ENCODE assay signal across 25 cellular contexts in genomic region chr3:122506450-122506849, GRCh38.
"Had no signal": no experiment of that assay in that cellular context is flagged by ENCODE, and none has a peak within 500 bp of the region (broad histone marks: within the 10 kb centered on the region; RNA-seq: fewer than 3 reads in every experiment).

No MANE protein-coding gene starts in this region.

- H3K36me3 ChIP-seq: esophagus squamous epithelium, left ventricle myocardium inferior, neutrophil, ovary, tibial nerve had no signal

- H3K27ac ChIP-seq: epithelial cell of prostate, esophagus squamous epithelium, left ventricle myocardium inferior, neutrophil, ovary, SJCRH30, skin epidermis, tibial nerve, WERI-Rb-1 had no signal

- ATAC-seq: mucosa of descending colon; sciatic nerve; SK-N-SH treated with all-trans-retinoic acid at 6 μM for 48 hours; stimulated activated memory B cell treated with anti-CD40 and anti-IgM and Interleukin-4, amounts not matched to agents 10 μg/mL and 1 μg/mL and 100 μg/mL, for 72 hours; T-helper 17 cell had no signal

- H3K4me3 ChIP-seq: esophagus squamous epithelium, left ventricle myocardium inferior, mucosa of descending colon, ovary, SJCRH30, skin epidermis, tibial nerve had no signal

- H3K27me3 Mint-ChIP-seq: activated CD4-positive, alpha-beta T cell treated with anti-CD3 and anti-CD28 coated beads, Interleukin-2, amount 10 ng/mL, durations not matched to agents 7 days and 5 days; activated naive CD8-positive, alpha-beta T cell treated with anti-CD3 and anti-CD28 coated beads, Interleukin-2, amount 10 ng/mL, durations not matched to agents 7 days and 5 days; progenitor cell of endocrine pancreas; stimulated activated memory B cell treated with anti-CD40 and anti-IgM and Interleukin-4, amounts not matched to agents 10 μg/mL and 1 μg/mL and 100 μg/mL, for 72 hours; T-helper 17 cell had no signal

- DNase-seq: activated CD4-positive, alpha-beta T cell treated with anti-CD3 and anti-CD28 coated beads, Interleukin-2, amount 10 ng/mL, durations not matched to agents 7 days and 5 days; activated CD8-positive, alpha-beta memory T cell treated with anti-CD3 and anti-CD28 coated beads for 24 hours; activated gamma-delta T cell; activated naive CD8-positive, alpha-beta T cell treated with anti-CD3 and anti-CD28 coated beads, Interleukin-2, amount 10 ng/mL, durations not matched to agents 7 days and 5 days; amniotic stem cell; caudate nucleus; esophagus squamous epithelium; foreskin melanocyte; left ventricle myocardium inferior; mucosa of descending colon; nephron progenitor cell; ovary; SJCRH30; stimulated activated CD4-positive, alpha-beta T cell treated with anti-CD3 and anti-CD28 coated beads, Interleukin-4, amount 100 ng/mL, for 24 hours; T-helper 17 cell; T1000; WERI-Rb-1 had no signal

- H3K27me3 ChIP-seq: esophagus squamous epithelium, neutrophil, ovary, SJCRH30, tibial nerve had no signal

- H3K4me1 ChIP-seq: SJCRH30 had no signal

- H3K9me3 ChIP-seq: esophagus squamous epithelium, mucosa of descending colon, neutrophil, ovary, SJCRH30 had no signal

- H3K27ac Mint-ChIP-seq: activated CD4-positive, alpha-beta T cell treated with anti-CD3 and anti-CD28 coated beads, Interleukin-2, amount 10 ng/mL, durations not matched to agents 7 days and 5 days; activated naive CD8-positive, alpha-beta T cell treated with anti-CD3 and anti-CD28 coated beads, Interleukin-2, amount 10 ng/mL, durations not matched to agents 7 days and 5 days; nephron progenitor cell; stimulated activated memory B cell treated with anti-CD40 and anti-IgM and Interleukin-4, amounts not matched to agents 10 μg/mL and 1 μg/mL and 100 μg/mL, for 72 hours; T-helper 17 cell had no signal

- H3K4me3 Mint-ChIP-seq: activated CD4-positive, alpha-beta T cell treated with anti-CD3 and anti-CD28 coated beads, Interleukin-2, amount 10 ng/mL, durations not matched to agents 7 days and 5 days; activated naive CD8-positive, alpha-beta T cell treated with anti-CD3 and anti-CD28 coated beads, Interleukin-2, amount 10 ng/mL, durations not matched to agents 7 days and 5 days; nephron progenitor cell; stimulated activated memory B cell treated with anti-CD40 and anti-IgM and Interleukin-4, amounts not matched to agents 10 μg/mL and 1 μg/mL and 100 μg/mL, for 72 hours; T-helper 17 cell had no signal
